8 cellular contexts compared by ENCODE assay signal in the genomic region with DNA sequence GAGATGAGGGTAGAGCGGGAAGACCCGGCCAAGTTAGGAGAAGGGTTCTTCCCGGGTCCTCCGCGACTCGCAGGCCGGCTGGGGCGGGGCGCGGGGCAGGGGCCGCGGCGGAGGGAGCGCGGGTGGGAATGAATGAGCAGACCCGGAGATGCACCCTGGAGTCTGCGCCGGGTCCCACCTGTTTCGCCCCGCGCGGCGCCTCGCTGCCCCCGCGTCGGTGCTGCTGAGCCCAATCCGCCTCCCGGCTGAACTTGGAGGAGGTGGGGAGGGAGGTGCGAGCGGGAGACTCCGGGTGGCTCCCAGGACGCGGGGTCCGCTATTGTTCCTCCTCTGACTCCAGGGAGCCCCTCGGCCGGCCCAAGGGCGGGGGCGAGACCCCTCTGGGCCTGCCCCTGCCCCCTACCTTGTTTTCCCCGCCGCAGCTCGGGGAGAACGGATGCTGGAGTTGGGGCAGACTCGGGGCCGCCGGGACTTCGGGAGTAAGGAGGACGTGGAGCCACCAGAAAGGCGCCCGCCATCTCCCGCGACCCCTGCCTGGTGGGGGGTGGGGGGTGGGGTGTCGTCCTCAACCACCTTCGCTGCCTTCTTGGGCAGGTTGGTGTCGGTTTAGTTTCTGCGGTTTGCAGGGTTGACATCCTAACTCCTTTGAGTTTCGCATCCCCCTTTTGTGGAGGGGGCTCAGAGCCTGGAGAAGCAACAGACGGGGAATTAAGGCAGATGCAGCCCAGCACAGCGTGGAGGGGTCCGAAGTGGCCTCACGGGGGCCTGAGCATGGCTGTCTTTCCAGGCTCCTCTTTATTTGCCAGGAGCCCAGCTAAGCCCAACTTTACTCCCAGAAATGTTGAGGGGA. TPM values are rescaled to one million over a fixed set of nuclear protein-coding genes. Genes with fewer than 3 reads are reported as not detected.
A peak's percentile ranks its signal among the peaks of the same experiment; 100 is the strongest.
DNase-seq lines count a peak whose midpoint lies in the region; ATAC-seq and TF ChIP-seq lines count a peak whose summit lies in the region.

No MANE protein-coding gene starts in this region.

- TF ChIP-seq CTCF in 22Rv1 (IDR thresholded peaks at IDR 0.05) (no peak), GM13977 (IDR thresholded peaks at IDR 0.05; ENCODE audit: extremely low read depth, insufficient read depth, missing control alignments) (no peak)

- no peak overlapping the region for H3K27ac Mint-ChIP-seq in T-cell

- peak overlapping the region; percentile 69 to 98 (median 76) for H3K4me3 Mint-ChIP-seq in T-cell

- H3K9ac ChIP-seq in endocrine pancreas (ENCODE audit: control insufficient read depth, insufficient read depth, low read length): peak overlapping the region; percentile 82

- DNase-seq in GM13977 (ENCODE audit: low spot score): peak; percentile 45
- no peak for DNase-seq in T-cell
- DNase-seq in aorta: peak in 1 of 2 donors; percentile 83
- DNase-seq in NCI-H2029 (lab: John Stamatoyannopoulos, UW): no peak

- POLR2A ChIA-PET in T-cell (lab: Charles Lee): no interaction called here

- H3K4me1 ChIP-seq in endocrine pancreas (ENCODE audit: control insufficient read depth, insufficient read depth, low read length) (no peaks in the 10 kb centered on the region), muscle layer of duodenum (ENCODE audit: control insufficient read depth in 1 of 2, insufficient read depth in 2 of 2, low read length in 2 of 2) (peaks cover 0 to 17% of the 10 kb centered on the region in 2 donors), aorta (ENCODE audit: control insufficient read depth in 1 of 2, insufficient read depth in 2 of 2, low read length in 2 of 2) (no peaks in the 10 kb centered on the region)

- in situ Hi-C loops in GM13977 (cut with MboI; ENCODE audit: low pct_unique_long_range_greater_than_20kb, low sequenced_read_pairs, unreplicated experiment): no loop called here

- H3K4me3 ChIP-seq in endocrine pancreas (ENCODE audit: control insufficient read depth, insufficient read depth, low read length): peak overlapping the region; percentile 15
- peak overlapping the region; percentile 67 to 85 for H3K4me3 ChIP-seq in muscle layer of duodenum (ENCODE audit: low read depth in 1 of 2, low read length in 2 of 2)
- H3K4me3 ChIP-seq in aorta (ENCODE audit: low read length in 2 of 2): peak overlapping the region; percentile 93 to 98

- ATAC-seq in T-cell (replicated peaks in 1 of 4) (peak in 1 of 4 experiments; percentile 12), aorta (ENCODE audit: low FRiP score) (peak; percentile 38), GM21825 (IDR thresholded peaks at IDR 0.05; ENCODE audit: unreplicated experiment) (no peak)

- peaks cover 31 to 38% of the 10 kb centered on the region in 2 donors for H3K27me3 Mint-ChIP-seq in T-cell

- WGBS in aorta, 2 donors: 0 to 1% methylated on average over 52 to 61 of the region's 61 CpGs

- intact Hi-C loops in aorta (cut with DNase I): loop anchor here (1.0 to 10.0 kb wide), 9 partner anchors 35 to 240 kb away; a partner anchor contains a TSS

- H3K27me3 ChIP-seq in endocrine pancreas (ENCODE audit: control insufficient read depth, insufficient read depth, low read length): no peaks in the 10 kb centered on the region
- H3K27me3 ChIP-seq in muscle layer of duodenum (ENCODE audit: low read depth, low read length): peaks cover 5% of the 10 kb centered on the region
- no peaks in the 10 kb centered on the region for H3K27me3 ChIP-seq in aorta (ENCODE audit: control insufficient read depth in 1 of 2, insufficient read depth in 2 of 2, low read length in 1 of 2)

- H3K36me3 ChIP-seq in endocrine pancreas (ENCODE audit: control insufficient read depth, insufficient read depth, low read length) (no peaks in the 10 kb centered on the region), muscle layer of duodenum (ENCODE audit: control insufficient read depth in 1 of 2, insufficient read depth in 2 of 2, low read length in 2 of 2) (peaks cover 0 to 8% of the 10 kb centered on the region in 2 donors), aorta (ENCODE audit: control insufficient read depth in 1 of 2, insufficient read depth in 2 of 2, low read length in 1 of 2) (no peaks in the 10 kb centered on the region)

- CTCF ChIA-PET in T-cell (lab: Charles Lee): interaction anchor here in 1 of 2 donors (0.7 kb wide), 1 partner anchor 247 kb away, joined by 3 read pairs; no protein-coding TSS in a partner anchor

- no peaks in the 10 kb centered on the region for H3K9me3 ChIP-seq in endocrine pancreas (ENCODE audit: control insufficient read depth, low read length)
- H3K9me3 ChIP-seq in muscle layer of duodenum (ENCODE audit: control insufficient read depth in 1 of 2, low read length in 2 of 2): no peaks in the 10 kb centered on the region
- H3K9me3 ChIP-seq in aorta (ENCODE audit: control insufficient read depth, low read length): no peaks in the 10 kb centered on the region

- peaks cover 21 to 26% (median 24%) of the 10 kb centered on the region in 3 donors for H3K4me1 Mint-ChIP-seq in T-cell

- H3K27ac ChIP-seq in 22Rv1 (peak overlapping the region; percentile 80), muscle layer of duodenum (ENCODE audit: low read length) (peak overlapping the region; percentile 5), aorta (ENCODE audit: low read depth in 1 of 2, low read length in 2 of 2) (peak overlapping the region; percentile 81 to 97)

- H3K9me3 Mint-ChIP-seq in T-cell: no peaks in the 10 kb centered on the region

- no peaks in the 10 kb centered on the region for H3K36me3 Mint-ChIP-seq in T-cell

RNA-seq across cellular contexts. Expression of a gene that starts 0.8 kb away (rescaled TPM):
- 1 to 10 TPM in 2 of 5 donors, under 1 TPM in 3; 0.59 to 2.2 (median 0.96) TPM for total RNA-seq in T-cell
- 100 to 1,000 TPM in 1 of 2 donors, 10 to 100 TPM in 1; 99.8 to 214 TPM for total RNA-seq in aorta
- 10 to 100 TPM; 19.4 to 46.3 TPM for polyA plus RNA-seq in aorta

Comparison
In these comparisons a context has a peak if more than half of its experiments do, and no peak if none do; other contexts are left out.
1. H3K27ac ChIP-seq: peak in every context shown above with its lines; median percentile 89 in aorta; 80 in 22Rv1; 5 in muscle layer of duodenum.
2. H3K4me3 ChIP-seq: peak in every context shown above with its lines; median percentile 96 in aorta; 76 in muscle layer of duodenum; 15 in endocrine pancreas.
3. RNA of a gene that starts 0.8 kb away (total RNA-seq): 99.8 to 214 TPM in aorta; 0.59 to 2.2 TPM in T-cell; every median in the first group is over 10 times any median in the second.